Comparison of ENCODE assay signal across 33 cellular contexts in the genomic region with DNA sequence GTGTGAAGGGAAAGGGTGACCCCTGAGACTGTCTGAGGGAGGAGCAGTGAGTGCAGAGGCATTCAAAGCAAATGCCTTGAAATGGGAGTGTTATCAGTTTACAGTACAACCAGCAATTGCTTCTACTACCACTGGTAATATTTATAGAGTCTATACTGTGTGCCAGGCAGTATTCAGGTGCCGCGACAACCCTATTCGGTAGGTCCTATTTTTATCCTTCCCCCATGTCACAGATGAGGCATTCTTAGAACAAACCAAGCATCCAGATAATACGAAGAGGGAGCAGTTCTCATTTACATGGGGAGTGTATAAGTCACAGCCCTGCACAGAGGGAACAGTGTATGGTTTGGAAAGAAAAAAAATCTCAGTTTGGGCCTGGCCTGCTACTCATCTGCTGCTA. TPM values are rescaled to one million over a fixed set of nuclear protein-coding genes. Genes with fewer than 3 reads are reported as not detected.
"Had no signal": no experiment of that assay in that cellular context is flagged by ENCODE, and none has a peak within 500 bp of the region (broad histone marks: within the 10 kb centered on the region; RNA-seq: fewer than 3 reads in every experiment).

No MANE protein-coding gene starts in this region.

- ATAC-seq: activated T-cell treated with anti-CD3 and anti-CD28 coated beads, Interleukin-2, amount 50 U/mL, for 4 hours; esophagus mucosa; left colon; lower lobe of right lung; naive thymus-derived CD4-positive, alpha-beta T cell; stimulated activated naive CD8-positive, alpha-beta T cell treated with anti-CD3 and anti-CD28 coated beads, Interleukin-15, Interleukin-2, amounts not matched to agents 100 U/mL and 50 U/mL, for 24 hours; upper lobe of right lung had no signal

- H3K4me1 ChIP-seq: adrenal gland had no signal

- H3K36me3 ChIP-seq: adrenal gland, ascending aorta, brain microvascular endothelial cell, lower lobe of right lung, thyroid gland, upper lobe of right lung had no signal

- H3K27ac Mint-ChIP-seq: activated B cell treated with CpG ODN at 0.5 μM for 24 hours; activated naive CD8-positive, alpha-beta T cell; activated T-helper 2 cell treated with anti-CD3 and anti-CD28 coated beads, Interferon-gamma antibody, Interleukin-2, Interleukin-4, amounts not matched to agents 10 μg/mL and 5 μg/mL and 100 μg/mL, durations not matched to agents 14 hours and 24 hours and 36 hours; naive thymus-derived CD4-positive, alpha-beta T cell had no signal

- H3K27ac ChIP-seq: adrenal gland, brain microvascular endothelial cell, lower lobe of right lung, thyroid gland, upper lobe of right lung had no signal

- H3K27me3 ChIP-seq: adrenal gland, ascending aorta, brain microvascular endothelial cell, upper lobe of right lung had no signal

- H3K9me3 ChIP-seq: adrenal gland, ascending aorta, lower lobe of right lung, thyroid gland, upper lobe of right lung had no signal

- H3K9me3 Mint-ChIP-seq: activated B cell treated with CpG ODN at 0.5 μM for 24 hours; activated T-cell treated with anti-CD3 and anti-CD28 coated beads, Interleukin-2, amount 50 U/mL, for 4 hours; activated T-helper 2 cell treated with anti-CD3 and anti-CD28 coated beads, Interferon-gamma antibody, Interleukin-2, Interleukin-4, amounts not matched to agents 10 μg/mL and 5 μg/mL and 100 μg/mL, durations not matched to agents 14 hours and 24 hours and 36 hours; central memory CD8-positive, alpha-beta T cell; naive thymus-derived CD4-positive, alpha-beta T cell; neural crest cell had no signal

- H3K36me3 Mint-ChIP-seq: activated naive CD8-positive, alpha-beta T cell; naive thymus-derived CD4-positive, alpha-beta T cell had no signal

- H3K4me3 ChIP-seq: adrenal gland, ascending aorta, lower lobe of right lung, thyroid gland, upper lobe of right lung had no signal

- DNase-seq: activated B cell treated with CpG ODN at 0.5 μM for 24 hours; activated CD4-positive, alpha-beta T cell treated with anti-CD3 and anti-CD28 coated beads for 4 hours; activated CD4-positive, alpha-beta T cell treated with anti-CD3 and anti-CD28 coated beads, Interleukin-2, amount 50 U/mL, for 48 hours; activated CD8-positive, alpha-beta memory T cell treated with anti-CD3 and anti-CD28 coated beads, Interleukin-2, amount 50 U/mL, for 48 hours; activated naive CD4-positive, alpha-beta T cell; activated T-cell treated with anti-CD3 and anti-CD28 coated beads, Interleukin-2, amount 50 U/mL, for 4 hours; adrenal gland; brain microvascular endothelial cell; effector memory CD4-positive, alpha-beta T cell; foreskin melanocyte; glutamatergic neuron; hypothalamus; islet precursor cell; left colon; lower lobe of right lung; naive thymus-derived CD4-positive, alpha-beta T cell; retina; stimulated activated CD4-positive, alpha-beta T cell treated with anti-CD3 and anti-CD28 coated beads, Interleukin-4, amount 100 ng/mL, for 4 hours; stimulated activated naive CD8-positive, alpha-beta T cell treated with anti-CD3 and anti-CD28 coated beads, Interleukin-15, Interleukin-2, amounts not matched to agents 100 U/mL and 50 U/mL, for 24 hours; substantia nigra; T-helper 1 cell; T-helper 9 cell; thyroid gland; upper lobe of right lung had no signal

- H3K4me3 Mint-ChIP-seq: activated B cell treated with CpG ODN at 0.5 μM for 24 hours; activated naive CD8-positive, alpha-beta T cell; activated T-cell treated with anti-CD3 and anti-CD28 coated beads, Interleukin-2, amount 50 U/mL, for 4 hours; central memory CD8-positive, alpha-beta T cell; naive thymus-derived CD4-positive, alpha-beta T cell; neural crest cell had no signal

- H3K4me1 Mint-ChIP-seq: activated B cell treated with CpG ODN at 0.5 μM for 24 hours; central memory CD8-positive, alpha-beta T cell had no signal

- FAIRE-seq: colon, endothelial cell of umbilical vein had no signal

RNA-seq across cellular contexts. Expression of gene ROR1, which starts 18.3 kb away (rescaled TPM):
- total RNA-seq: activated CD8-positive, alpha-beta memory T cell treated with anti-CD3 and anti-CD28 coated beads for 36 hours had no signal
- polyA plus RNA-seq: naive thymus-derived CD4-positive, alpha-beta T cell had no signal
